In genomic region chr21:46184625-46185555, GRCh38 we compare ENCODE assay signal across 8 cellular contexts. TPM values are rescaled to one million over a fixed set of nuclear protein-coding genes. Genes with fewer than 3 reads are reported as not detected.
DNase-seq lines count a peak whose midpoint lies in the region; ATAC-seq, FAIRE-seq and TF ChIP-seq lines count a peak whose summit lies in the region.

No MANE protein-coding gene starts in this region.

- TF ChIP-seq CTCF in CD14-positive monocyte (IDR thresholded peaks at IDR 0.05) = no peak
- TF ChIP-seq CTCF in HEK293 (tag by site-specific recombination; IDR thresholded peaks at IDR 0.05) = no peak
- TF ChIP-seq CTCF in keratinocyte (optimal IDR thresholded peaks at IDR 0.05 in 1 of 3, IDR thresholded peaks at IDR 0.05 in 1 of 3, conservative IDR thresholded peaks at IDR 0.05 in 1 of 3; ENCODE audit: extremely low read depth in 1 of 3, insufficient read depth in 2 of 3, low read length in 3 of 3) = no peak

- peak overlapping the region; percentile 62 for H3K9ac ChIP-seq in keratinocyte (ENCODE audit: control insufficient read depth, extremely low read depth, insufficient read depth, low read length)

- POLR2A ChIA-PET in HEK293 (lab: Yijun Ruan, JAX) = no interaction called here

- H3K4me3 Mint-ChIP-seq in CD14-positive monocyte = peak overlapping the region; percentile 85 to 90

- peak; percentile 86 for DNase-seq in CD14-positive monocyte (ENCODE audit: low spot score)
- DNase-seq in NCI-H345 (lab: John Stamatoyannopoulos, UW) = peak; percentile 91
- peak; percentile 64 for DNase-seq in activated CD4-positive, alpha-beta T cell treated with anti-CD3 and anti-CD28 coated beads for 1 hour
- DNase-seq in cerebellum (ENCODE audit: low spot score) = peak; percentile 90
- no peak for DNase-seq in keratinocyte (ENCODE audit: low read depth, low spot score)
- DNase-seq in stimulated activated CD4-positive, alpha-beta T cell treated with anti-CD3 and anti-CD28 coated beads, Interleukin-12 subunit alpha, Interleukin-12 subunit beta, amount 100 ng/mL, for 24 hours (ENCODE audit: low read depth in 2 of 2) = peak; percentile 51 to 63

- H4K20me1 ChIP-seq in keratinocyte (ENCODE audit: control insufficient read depth, extremely low read depth, insufficient read depth, low read length) = peaks cover 3% of the 10 kb centered on the region

- CTCF ChIA-PET in HEK293 (lab: Yijun Ruan, JAX) = no interaction called here

- H3K9me1 ChIP-seq in keratinocyte (ENCODE audit: control insufficient read depth, extremely low read depth, insufficient read depth, low read length) = no peaks in the 10 kb centered on the region

- dilution Hi-C loops in keratinocyte (cut with MboI; ENCODE audit: extremely low pct_ligation_motif_present, low sequenced_read_pairs) = no loop called here

- ATAC-seq in GM18909 (IDR thresholded peaks at IDR 0.05; ENCODE audit: poor library complexity, unreplicated experiment) = no peak

- H3K27me3 Mint-ChIP-seq in CD14-positive monocyte (ENCODE audit: low read depth in 3 of 3) = peaks cover 0 to 2% (median 0%) of the 10 kb centered on the region in 3 donors

- intact Hi-C loops in CD14-positive monocyte (cut with micrococcal nuclease) = loop anchor here (2.0 to 10.0 kb wide), 5 partner anchors 42 to 272 kb away; partner anchors contain the start of genes C21orf58 (in 2 of the 2), LSS (in 2 of the 2), PCNT (in 2 of the 2) and DIP2A (in 1 of the 2)

- peaks cover 9% of the 10 kb centered on the region for H3K4me1 ChIP-seq in HEK293 (ENCODE audit: control insufficient read depth, insufficient read depth, low read length)
- peaks cover 15% of the 10 kb centered on the region for H3K4me1 ChIP-seq in keratinocyte (ENCODE audit: control insufficient read depth, extremely low read depth, insufficient read depth, low read length)

- H3K27ac ChIP-seq in HEK293 (ENCODE audit: extremely low read depth, low read depth, low read length) (no peak overlapping the region), keratinocyte (ENCODE audit: control insufficient read depth, insufficient read depth, low read length) (peak overlapping the region; percentile 63)

- H3K4me1 Mint-ChIP-seq in CD14-positive monocyte = peaks cover 15% of the 10 kb centered on the region

- peaks cover 0 to 3% (median 0%) of the 10 kb centered on the region in 7 donors for H3K9me3 Mint-ChIP-seq in CD14-positive monocyte

- H2AFZ ChIP-seq in keratinocyte (ENCODE audit: control insufficient read depth, low read length) = peak overlapping the region; percentile 68

- no peak for FAIRE-seq in keratinocyte (lab: Jason Lieb, UNC)

- H3K36me3 ChIP-seq in HEK293 (ENCODE audit: control insufficient read depth in 2 of 2, insufficient read depth in 1 of 2, low read length in 2 of 2) (no peaks in the 10 kb centered on the region), keratinocyte (ENCODE audit: control insufficient read depth in 2 of 2, extremely low read depth in 1 of 2, insufficient read depth in 2 of 2, low read length in 2 of 2) (peaks cover 7 to 11% of the 10 kb centered on the region in 2 experiments)

- no peaks in the 10 kb centered on the region for H3K36me3 Mint-ChIP-seq in CD14-positive monocyte

- H3K9me3 ChIP-seq in HEK293 (ENCODE audit: control insufficient read depth, insufficient read depth, low read depth, low read length) = no peaks in the 10 kb centered on the region
- H3K9me3 ChIP-seq in keratinocyte (ENCODE audit: control insufficient read depth, low read depth, low read length) = no peaks in the 10 kb centered on the region

- no peaks in the 10 kb centered on the region for H3K79me2 ChIP-seq in keratinocyte (ENCODE audit: control insufficient read depth, insufficient read depth, low read length)

- H3K4me3 ChIP-seq in HEK293 (ENCODE audit: low read depth, low read length) (no peak overlapping the region), keratinocyte (ENCODE audit: control insufficient read depth in 2 of 3, extremely low read depth in 1 of 3, insufficient read depth in 2 of 3, low read depth in 1 of 3, low read length in 3 of 3) (peak overlapping the region; percentile 36 to 73 (median 63))

- H3K27ac Mint-ChIP-seq in CD14-positive monocyte = peak overlapping the region; percentile 89 to 96 (median 95)

- H3K27me3 ChIP-seq in keratinocyte (ENCODE audit: control insufficient read depth, extremely low read depth, insufficient read depth, low read length) = no peaks in the 10 kb centered on the region

- peak overlapping the region; percentile 73 for H3K4me2 ChIP-seq in keratinocyte (ENCODE audit: control insufficient read depth, extremely low read depth, insufficient read depth, low read depth, low read length)

TF ChIP-seq in HEK293, 187 proteins besides CTCF, POLR2A, EP300 and RAD21:
- no peak for TF ChIP-seq ZBTB7A (tag by site-specific recombination; IDR thresholded peaks at IDR 0.05; ENCODE audit: low read depth)
- no peak for TF ChIP-seq PATZ1 (tag by site-specific recombination; IDR thresholded peaks at IDR 0.05)
- no peak for TF ChIP-seq REPIN1 (tag by site-specific recombination; IDR thresholded peaks at IDR 0.05; ENCODE audit: low read depth)
- TF ChIP-seq ZBTB8A (tag by site-specific recombination; IDR thresholded peaks at IDR 0.05) = peak; percentile 29; the same call in 1 of the 2 replicates
TF ChIP-seq in HEK293: peak in this region for 1.

RNA-seq across cellular contexts. Expression of gene SPATC1L, which starts 0.6 kb away (rescaled TPM):
- polyA plus RNA-seq in CD14-positive monocyte (1 to 10 TPM; 3.3 to 5.8 TPM), keratinocyte (0.79 to 4.5 TPM (median 1.3 TPM) in 3 replicates)
- 6.0 TPM for total RNA-seq in cerebellum
- 1.5 TPM for polyA plus RNA-seq in keratinocyte (2011; ENCODE audit: low read depth)
- polyA plus RNA-seq in keratinocyte (2011; cell fraction: cytosol; rRNA removed) = 2.9 and 10.0 TPM in 2 replicates
- polyA plus RNA-seq in keratinocyte (2011; cell fraction: nucleus; rRNA removed) = 2.3 and 4.9 TPM in 2 replicates
- 5.4 and 11.4 TPM in 2 replicates for polyA plus RNA-seq in keratinocyte (2012; ENCODE audit: low replicate concordance)
- 1.5 to 12.2 TPM (median 1.5 TPM) in 3 replicates for polyA minus RNA-seq in keratinocyte
- polyA minus RNA-seq in keratinocyte (2011; cell fraction: cytosol; rRNA and poly(A)+ RNA removed) = 6.9 TPM
- polyA minus RNA-seq in keratinocyte (2011; cell fraction: nucleus; rRNA and poly(A)+ RNA removed) = 1.7 and 1.8 TPM in 2 replicates

RNA-seq across cellular contexts. Expression of gene FTCD, which starts 29.5 kb away (rescaled TPM):
- not detected for polyA plus RNA-seq in CD14-positive monocyte
- 0.73 TPM for total RNA-seq in cerebellum
- polyA plus RNA-seq in keratinocyte = 0.08 TPM in 1 of 3 replicates, not detected in the others
- not detected for polyA plus RNA-seq in keratinocyte (2011; ENCODE audit: low read depth)
- not detected in 2 replicates for polyA plus RNA-seq in keratinocyte (2011; cell fraction: cytosol; rRNA removed)
- 0.28 and 0.68 TPM in 2 replicates for polyA plus RNA-seq in keratinocyte (2011; cell fraction: nucleus; rRNA removed)
- 0.47 TPM in 1 of 2 replicates, not detected in the other for polyA plus RNA-seq in keratinocyte (2012; ENCODE audit: low replicate concordance)
- not detected in 3 replicates for polyA minus RNA-seq in keratinocyte
- not detected for polyA minus RNA-seq in keratinocyte (2011; cell fraction: cytosol; rRNA and poly(A)+ RNA removed)
- polyA minus RNA-seq in keratinocyte (2011; cell fraction: nucleus; rRNA and poly(A)+ RNA removed) = not detected in 2 replicates

RNA-seq across cellular contexts. Expression of gene LSS, which starts 43.7 kb away (rescaled TPM):
- polyA plus RNA-seq in CD14-positive monocyte (1 to 10 TPM; 4.1 to 4.9 TPM), keratinocyte (105 to 136 TPM (median 134 TPM) in 3 replicates)
- total RNA-seq in cerebellum = 64.2 TPM
- polyA plus RNA-seq in keratinocyte (2011; ENCODE audit: low read depth) = 27.6 TPM
- 64.0 and 96.8 TPM in 2 replicates for polyA plus RNA-seq in keratinocyte (2011; cell fraction: cytosol; rRNA removed)
- 299 and 368 TPM in 2 replicates for polyA plus RNA-seq in keratinocyte (2011; cell fraction: nucleus; rRNA removed)
- polyA plus RNA-seq in keratinocyte (2012; ENCODE audit: low replicate concordance) = 27.2 and 156 TPM in 2 replicates
- 220 to 321 TPM (median 313 TPM) in 3 replicates for polyA minus RNA-seq in keratinocyte
- polyA minus RNA-seq in keratinocyte (2011; cell fraction: cytosol; rRNA and poly(A)+ RNA removed) = 126 TPM
- polyA minus RNA-seq in keratinocyte (2011; cell fraction: nucleus; rRNA and poly(A)+ RNA removed) = 158 and 181 TPM in 2 replicates

Comparison
In these comparisons a context has a peak if more than half of its experiments do, and no peak if none do; other contexts are left out.
1. RNA of gene LSS, which starts 43.7 kb away (polyA plus RNA-seq): 27.2 to 368 TPM in keratinocyte; 4.1 to 4.9 TPM in CD14-positive monocyte; every median in the first group is over 4 times any median in the second.